Comparison of ENCODE assay signal across 1 cellular context in the genomic region with DNA sequence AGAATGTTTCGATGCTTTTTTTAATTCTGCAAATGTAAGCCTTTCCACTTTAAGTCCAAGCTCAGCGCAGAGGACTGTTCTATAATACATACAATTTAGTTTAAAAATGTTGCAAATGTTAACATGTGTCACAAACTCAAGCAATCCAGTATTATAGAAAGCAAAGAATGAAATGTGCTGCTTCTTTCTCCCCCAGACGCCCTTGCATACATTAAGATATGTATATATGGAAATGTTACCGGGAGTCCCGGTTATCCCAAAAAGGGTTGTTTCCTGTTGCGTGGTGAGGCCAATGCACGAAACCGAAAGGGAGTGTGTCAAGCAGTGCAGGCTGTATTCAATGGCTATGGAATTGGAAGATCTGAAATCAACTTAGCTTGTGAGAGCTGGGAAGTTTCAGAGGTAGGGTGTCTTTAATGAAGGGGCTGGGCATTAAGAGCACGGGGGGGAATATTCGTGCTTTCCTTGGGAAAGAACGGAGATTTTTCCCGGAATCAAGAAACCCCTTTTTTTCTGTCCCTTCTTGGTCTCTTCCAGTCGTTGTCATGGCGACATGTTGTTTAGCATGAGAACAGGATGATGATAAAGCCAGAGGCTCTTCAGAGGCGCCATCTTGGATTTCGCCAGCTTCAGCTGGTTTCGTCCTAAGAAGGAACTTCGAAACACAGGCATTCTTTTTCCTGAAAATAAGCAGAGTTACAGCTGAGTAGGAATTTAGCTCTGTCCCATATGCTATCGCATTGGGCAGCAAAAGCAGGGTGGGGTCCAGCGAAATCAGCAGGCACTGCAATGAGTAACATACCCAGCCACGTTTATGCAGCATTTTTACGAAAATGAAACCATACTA.
TF ChIP-seq lines count a peak whose summit lies in the region.

No MANE protein-coding gene starts in this region.

TF ChIP-seq in K562, 482 proteins besides CTCF, POLR2A, EP300 and RAD21 (continued from another document):
- TF ChIP-seq, protein P1, sequence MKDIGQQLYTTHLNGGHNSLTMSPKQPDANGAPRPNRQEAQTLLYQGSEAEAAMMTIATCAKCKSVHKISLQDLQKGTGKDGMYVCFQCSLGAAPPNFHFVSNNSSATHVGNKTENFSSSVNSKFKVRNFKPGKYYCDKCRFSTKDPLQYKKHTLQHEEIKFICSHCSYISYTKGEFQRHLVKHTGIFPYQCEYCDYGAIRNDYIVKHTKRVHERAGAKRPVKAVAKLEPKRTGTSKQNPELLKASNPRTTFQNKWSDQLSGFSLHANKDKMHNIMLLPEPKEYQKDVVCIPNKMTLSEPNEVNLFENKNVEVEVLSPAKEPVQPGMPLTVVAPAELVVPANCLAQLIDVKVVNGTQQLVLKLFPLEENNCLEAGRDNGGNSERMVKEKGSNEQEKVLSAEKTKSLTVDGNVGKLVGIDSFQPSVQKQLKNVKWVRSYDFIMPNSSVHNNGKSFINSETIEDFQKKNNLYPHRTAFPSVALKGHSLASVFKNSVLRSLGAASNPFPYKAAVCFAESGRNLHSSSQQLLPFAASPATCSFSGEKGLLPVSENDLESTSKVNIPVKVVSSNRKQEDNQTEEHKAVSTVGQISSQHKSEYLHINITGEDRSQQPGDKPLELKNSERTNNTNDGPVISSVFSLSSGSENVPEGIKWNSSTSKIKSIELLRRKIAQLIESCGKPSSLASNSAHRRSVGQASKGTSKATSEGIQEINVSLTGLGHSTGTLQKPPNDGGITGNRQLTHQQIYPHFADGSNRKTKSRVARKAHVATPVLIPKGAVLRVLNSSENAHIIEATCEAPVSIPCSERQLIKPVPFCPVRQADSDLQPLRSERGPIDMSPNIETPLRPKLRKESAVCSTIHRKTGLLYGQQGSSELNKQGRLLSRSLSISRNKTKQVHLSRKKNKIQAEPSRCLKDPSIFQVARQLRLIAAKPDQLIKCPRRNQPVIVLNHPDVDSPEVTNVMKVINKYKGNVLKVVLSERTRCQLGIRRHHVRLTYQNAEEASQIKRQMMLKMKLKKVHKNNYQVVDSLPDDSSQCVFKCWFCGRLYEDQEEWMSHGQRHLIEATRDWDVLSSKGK (CRISPR knock-in tag; IDR thresholded peaks at IDR 0.05): no peak
- TF ChIP-seq ZZZ3 (IDR thresholded peaks at IDR 0.05) (peak; percentile 24; the same call in 1 of the 2 replicates), FOXK2 (conservative IDR thresholded peaks at IDR 0.05 in 1 of 2, IDR thresholded peaks at IDR 0.05 in 1 of 2; ENCODE audit: low read depth in 2 of 2) (peak; percentile 95 to 100), GTF2A2 (tag; IDR thresholded peaks at IDR 0.05) (0 out of 2 replicates have a peak, but pooled peaks have one; percentile 34), KLF6 (CRISPR knock-in tag; IDR thresholded peaks at IDR 0.05; ENCODE audit: borderline replicate concordance) (peak; percentile 14; the same call in 1 of the 2 replicates), POLR2G (IDR thresholded peaks at IDR 0.05; ENCODE audit: low read depth, low read length) (no peak), ZKSCAN3 (CRISPR knock-in tag; IDR thresholded peaks at IDR 0.05) (no peak), RHOXF2B (CRISPR knock-in tag; conservative IDR thresholded peaks at IDR 0.05) (0 out of 2 replicates have a peak, but pooled peaks have one; percentile 36), MBD2 (IDR thresholded peaks at IDR 0.05; ENCODE audit: borderline replicate concordance, low read depth) (peak; percentile 97), ZFX (CRISPR knock-in tag; IDR thresholded peaks at IDR 0.05) (no peak), PTTG1 (tag; IDR thresholded peaks at IDR 0.05; ENCODE audit: low read depth) (no peak)
- TF ChIP-seq, protein P2, sequence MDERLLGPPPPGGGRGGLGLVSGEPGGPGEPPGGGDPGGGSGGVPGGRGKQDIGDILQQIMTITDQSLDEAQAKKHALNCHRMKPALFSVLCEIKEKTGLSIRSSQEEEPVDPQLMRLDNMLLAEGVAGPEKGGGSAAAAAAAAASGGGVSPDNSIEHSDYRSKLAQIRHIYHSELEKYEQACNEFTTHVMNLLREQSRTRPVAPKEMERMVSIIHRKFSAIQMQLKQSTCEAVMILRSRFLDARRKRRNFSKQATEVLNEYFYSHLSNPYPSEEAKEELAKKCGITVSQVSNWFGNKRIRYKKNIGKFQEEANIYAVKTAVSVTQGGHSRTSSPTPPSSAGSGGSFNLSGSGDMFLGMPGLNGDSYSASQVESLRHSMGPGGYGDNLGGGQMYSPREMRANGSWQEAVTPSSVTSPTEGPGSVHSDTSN (CRISPR knock-in tag; IDR thresholded peaks at IDR 0.05; ENCODE audit: low read depth): no peak
- TF ChIP-seq, protein P2 (tag; conservative IDR thresholded peaks at IDR 0.05; ENCODE audit: low read depth): 0 out of 2 replicates have a peak, but pooled peaks have one; percentile 21
- TF ChIP-seq, protein P3, sequence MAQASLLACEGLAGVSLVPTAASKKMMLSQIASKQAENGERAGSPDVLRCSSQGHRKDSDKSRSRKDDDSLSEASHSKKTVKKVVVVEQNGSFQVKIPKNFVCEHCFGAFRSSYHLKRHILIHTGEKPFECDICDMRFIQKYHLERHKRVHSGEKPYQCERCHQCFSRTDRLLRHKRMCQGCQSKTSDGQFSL (CRISPR knock-in tag; IDR thresholded peaks at IDR 0.05): no peak
- TF ChIP-seq, protein P3 (tag; IDR thresholded peaks at IDR 0.05): no peak
